In genomic region chr5:73120222-73121108, GRCh38 we compare ENCODE assay signal across 8 cellular contexts. TPM values are rescaled to one million over a fixed set of nuclear protein-coding genes. Genes with fewer than 3 reads are reported as not detected.
DNase-seq lines count a peak whose midpoint lies in the region; ATAC-seq lines count a peak whose summit lies in the region.

Gene TMEM171, plus strand, starts transcription at chr5:73120575. Its CDS starts 2,799 bp downstream, at chr5:73123374.

- no peak within 1 kb of the TSS for H3K27ac Mint-ChIP-seq in activated CD4-positive, alpha-beta T cell treated with anti-CD3 and anti-CD28 coated beads, Interleukin-2, amount 10 ng/mL, durations not matched to agents 7 days and 5 days
- no peak within 1 kb of the TSS for H3K27ac Mint-ChIP-seq in activated naive CD8-positive, alpha-beta T cell treated with anti-CD3 and anti-CD28 coated beads, Interleukin-2, amount 10 ng/mL, durations not matched to agents 7 days and 5 days

- no peak within 1 kb of the TSS for H3K27ac ChIP-seq in right cardiac atrium (ENCODE audit: low read length)

- CTCF ChIA-PET in activated CD4-positive, alpha-beta T cell treated with anti-CD3 and anti-CD28 coated beads, Interleukin-2, amount 10 ng/mL, durations not matched to agents 7 days and 5 days (lab: Charles Lee): no interaction called here

- H3K36me3 Mint-ChIP-seq in activated CD4-positive, alpha-beta T cell treated with anti-CD3 and anti-CD28 coated beads, Interleukin-2, amount 10 ng/mL, durations not matched to agents 7 days and 5 days (ENCODE audit: low read depth): no peaks in the 10 kb centered on the region
- no peaks in the 10 kb centered on the region for H3K36me3 Mint-ChIP-seq in activated naive CD8-positive, alpha-beta T cell treated with anti-CD3 and anti-CD28 coated beads, Interleukin-2, amount 10 ng/mL, durations not matched to agents 7 days and 5 days

- peaks cover 78% of the 10 kb centered on the region for H3K27me3 Mint-ChIP-seq in activated CD4-positive, alpha-beta T cell treated with anti-CD3 and anti-CD28 coated beads, Interleukin-2, amount 10 ng/mL, durations not matched to agents 7 days and 5 days
- peaks cover 55% of the 10 kb centered on the region for H3K27me3 Mint-ChIP-seq in activated naive CD8-positive, alpha-beta T cell treated with anti-CD3 and anti-CD28 coated beads, Interleukin-2, amount 10 ng/mL, durations not matched to agents 7 days and 5 days

- DNase-seq in activated CD4-positive, alpha-beta T cell treated with anti-CD3 and anti-CD28 coated beads, Interleukin-2, amount 10 ng/mL, durations not matched to agents 7 days and 5 days: no peak
- no peak for DNase-seq in activated CD4-positive, alpha-beta T cell treated with anti-CD3 and anti-CD28 coated beads, Interleukin-2, amount 50 U/mL, for 48 hours
- no peak for DNase-seq in activated naive CD8-positive, alpha-beta T cell treated with anti-CD3 and anti-CD28 coated beads, Interleukin-2, amount 10 ng/mL, durations not matched to agents 7 days and 5 days
- DNase-seq in right cardiac atrium: peak; percentile 37 to 68 (median 46)
- no peak for DNase-seq in pulmonary artery endothelial cell (ENCODE audit: low read depth, low spot score)
- no peak for DNase-seq in stimulated activated CD4-positive, alpha-beta T cell treated with anti-CD3 and anti-CD28 coated beads, Interleukin-12 subunit alpha, Interleukin-12 subunit beta, amount 100 ng/mL, for 4 hours
- DNase-seq in activated CD4-positive, alpha-beta T cell treated with anti-CD3 and anti-CD28 coated beads, Interleukin-2, amount 50 U/mL, for 1 hour: no peak

- H3K4me1 ChIP-seq in right cardiac atrium (ENCODE audit: control insufficient read depth, insufficient read depth, low read length): no peaks in the 10 kb centered on the region

- POLR2A ChIA-PET in activated CD4-positive, alpha-beta T cell treated with anti-CD3 and anti-CD28 coated beads, Interleukin-2, amount 10 ng/mL, durations not matched to agents 7 days and 5 days (lab: Charles Lee): no interaction called here
- POLR2A ChIA-PET in activated naive CD8-positive, alpha-beta T cell treated with anti-CD3 and anti-CD28 coated beads, Interleukin-2, amount 10 ng/mL, durations not matched to agents 7 days and 5 days (lab: Charles Lee): no interaction called here

- no peaks in the 10 kb centered on the region for H3K27me3 ChIP-seq in right cardiac atrium (ENCODE audit: control insufficient read depth, insufficient read depth)

- ATAC-seq in activated naive CD8-positive, alpha-beta T cell treated with anti-CD3 and anti-CD28 coated beads, Interleukin-2, amount 10 ng/mL, durations not matched to agents 7 days and 5 days (ENCODE audit: low read depth): no peak
- ATAC-seq in right cardiac atrium: peak; percentile 74 to 79
- no peak for ATAC-seq in GM18907 (IDR thresholded peaks at IDR 0.05; ENCODE audit: unreplicated experiment)

- H3K9me3 Mint-ChIP-seq in activated CD4-positive, alpha-beta T cell treated with anti-CD3 and anti-CD28 coated beads, Interleukin-2, amount 10 ng/mL, durations not matched to agents 7 days and 5 days: no peaks in the 10 kb centered on the region
- no peaks in the 10 kb centered on the region for H3K9me3 Mint-ChIP-seq in activated naive CD8-positive, alpha-beta T cell treated with anti-CD3 and anti-CD28 coated beads, Interleukin-2, amount 10 ng/mL, durations not matched to agents 7 days and 5 days

- H3K9me3 ChIP-seq in right cardiac atrium (ENCODE audit: control insufficient read depth, low read length): peaks cover 2% of the 10 kb centered on the region

- intact Hi-C loops in right cardiac atrium (cut with DNase I): no loop called here

- H3K4me1 Mint-ChIP-seq in activated CD4-positive, alpha-beta T cell treated with anti-CD3 and anti-CD28 coated beads, Interleukin-2, amount 10 ng/mL, durations not matched to agents 7 days and 5 days: peaks cover 20% of the 10 kb centered on the region
- peaks cover 8% of the 10 kb centered on the region for H3K4me1 Mint-ChIP-seq in activated naive CD8-positive, alpha-beta T cell treated with anti-CD3 and anti-CD28 coated beads, Interleukin-2, amount 10 ng/mL, durations not matched to agents 7 days and 5 days

- peak within 1 kb of the TSS; percentile 44 for H3K4me3 Mint-ChIP-seq in activated CD4-positive, alpha-beta T cell treated with anti-CD3 and anti-CD28 coated beads, Interleukin-2, amount 10 ng/mL, durations not matched to agents 7 days and 5 days
- H3K4me3 Mint-ChIP-seq in activated naive CD8-positive, alpha-beta T cell treated with anti-CD3 and anti-CD28 coated beads, Interleukin-2, amount 10 ng/mL, durations not matched to agents 7 days and 5 days: peak within 1 kb of the TSS; percentile 59

- peak within 1 kb of the TSS; percentile 42 for H3K4me3 ChIP-seq in right cardiac atrium (ENCODE audit: low read length)

- 2% methylated on average over 94 of the region's 94 CpGs for WGBS in right cardiac atrium

RNA-seq across cellular contexts. Expression of gene TMEM171, which starts in this region (rescaled TPM):
- total RNA-seq in activated CD4-positive, alpha-beta T cell treated with anti-CD3 and anti-CD28 coated beads, Interleukin-2, amount 10 ng/mL, durations not matched to agents 7 days and 5 days: not detected
- total RNA-seq in activated naive CD8-positive, alpha-beta T cell treated with anti-CD3 and anti-CD28 coated beads, Interleukin-2, amount 10 ng/mL, durations not matched to agents 7 days and 5 days: under 1 TPM; 0.25 to 0.31 TPM
- not detected for total RNA-seq in right cardiac atrium
- not detected for polyA plus RNA-seq in right cardiac atrium
- 12.0 and 15.4 TPM in 2 replicates for total RNA-seq in pulmonary artery endothelial cell

Comparison
In these comparisons a context has a peak if more than half of its experiments do, and no peak if none do; other contexts are left out.
1. Peak in DNase-seq, ATAC-seq and H3K4me3 ChIP-seq in right cardiac atrium; RNA of the gene not detected or under 1 TPM.